Comparison of ENCODE assay signal across 19 cellular contexts in genomic region chr4:168888715-168889215, GRCh38.
"Had no signal": no experiment of that assay in that cellular context is flagged by ENCODE, and none has a peak within 500 bp of the region (broad histone marks: within the 10 kb centered on the region; RNA-seq: fewer than 3 reads in every experiment).

No MANE protein-coding gene starts in this region.

- H3K9me3 Mint-ChIP-seq: activated B cell treated with CpG ODN at 0.5 μM for 24 hours; activated CD8-positive, alpha-beta T cell treated with anti-CD3 and anti-CD28 coated beads for 36 hours; activated naive CD4-positive, alpha-beta T cell treated with anti-CD3 and anti-CD28 coated beads, Interleukin-2, amount 50 U/mL, for 72 hours; brain; effector memory CD8-positive, alpha-beta T cell; immature natural killer cell; nephron; stimulated activated memory B cell treated with anti-CD40 and anti-IgM and Interleukin-4, amounts not matched to agents 10 μg/mL and 1 μg/mL and 100 μg/mL, for 72 hours; T-helper 2 cell treated with Interferon-gamma antibody and Interleukin-4, amounts not matched to agents 5 μg/mL and 100 μg/mL, for 36 hours had no signal

- H3K36me3 Mint-ChIP-seq: activated naive CD4-positive, alpha-beta T cell treated with anti-CD3 and anti-CD28 coated beads, Interleukin-2, amount 50 U/mL, for 72 hours had no signal

- H3K27me3 Mint-ChIP-seq: activated B cell treated with CpG ODN at 0.5 μM for 24 hours; activated CD8-positive, alpha-beta T cell treated with anti-CD3 and anti-CD28 coated beads for 36 hours; brain; effector memory CD8-positive, alpha-beta T cell; stimulated activated memory B cell treated with anti-CD40 and anti-IgM and Interleukin-4, amounts not matched to agents 10 μg/mL and 1 μg/mL and 100 μg/mL, for 72 hours had no signal

- H3K27ac ChIP-seq: vagina had no signal

- H3K27ac Mint-ChIP-seq: activated B cell treated with CpG ODN at 0.5 μM for 24 hours; activated CD8-positive, alpha-beta T cell treated with anti-CD3 and anti-CD28 coated beads for 36 hours; activated naive CD4-positive, alpha-beta T cell treated with anti-CD3 and anti-CD28 coated beads, Interleukin-2, amount 50 U/mL, for 72 hours; effector memory CD8-positive, alpha-beta T cell; stimulated activated memory B cell treated with anti-CD40 and anti-IgM and Interleukin-4, amounts not matched to agents 10 μg/mL and 1 μg/mL and 100 μg/mL, for 72 hours; T-helper 2 cell treated with Interferon-gamma antibody and Interleukin-4, amounts not matched to agents 5 μg/mL and 100 μg/mL, for 36 hours had no signal

- H3K4me3 ChIP-seq: heart left ventricle, mucosa of descending colon, tibial artery, vagina had no signal

- ATAC-seq: activated CD8-positive, alpha-beta T cell treated with anti-CD3 and anti-CD28 coated beads for 36 hours; effector memory CD8-positive, alpha-beta T cell; mucosa of descending colon; stimulated activated memory B cell treated with anti-CD40 and anti-IgM and Interleukin-4, amounts not matched to agents 10 μg/mL and 1 μg/mL and 100 μg/mL, for 72 hours had no signal

- H3K27me3 ChIP-seq: heart left ventricle, tibial artery, vagina had no signal

- H3K9me3 ChIP-seq: heart left ventricle, mucosa of descending colon, tibial artery, vagina had no signal

- DNase-seq: activated B cell treated with CpG ODN at 0.5 μM for 24 hours; activated CD4-positive, alpha-beta T cell treated with anti-CD3 and anti-CD28 coated beads for 48 hours; activated CD8-positive, alpha-beta memory T cell treated with anti-CD3 and anti-CD28 coated beads, Interleukin-2, amount 50 U/mL, for 4 hours; activated CD8-positive, alpha-beta T cell treated with anti-CD3 and anti-CD28 coated beads for 36 hours; activated gamma-delta T cell; activated T-cell treated with anti-CD3 and anti-CD28 coated beads, Interleukin-2, amount 50 U/mL, for 48 hours; effector memory CD8-positive, alpha-beta T cell; foreskin melanocyte; heart left ventricle; immature natural killer cell; mucosa of descending colon; stimulated activated CD4-positive, alpha-beta T cell treated with anti-CD3 and anti-CD28 coated beads, Interleukin-2, amount 100 ng/mL, for 48 hours; tibial artery had no signal

- H3K4me1 Mint-ChIP-seq: activated B cell treated with CpG ODN at 0.5 μM for 24 hours; stimulated activated memory B cell treated with anti-CD40 and anti-IgM and Interleukin-4, amounts not matched to agents 10 μg/mL and 1 μg/mL and 100 μg/mL, for 72 hours had no signal

- H3K4me3 Mint-ChIP-seq: activated B cell treated with CpG ODN at 0.5 μM for 24 hours; activated CD8-positive, alpha-beta T cell treated with anti-CD3 and anti-CD28 coated beads for 36 hours; brain; effector memory CD8-positive, alpha-beta T cell; immature natural killer cell; nephron; stimulated activated memory B cell treated with anti-CD40 and anti-IgM and Interleukin-4, amounts not matched to agents 10 μg/mL and 1 μg/mL and 100 μg/mL, for 72 hours; T-helper 2 cell treated with Interferon-gamma antibody and Interleukin-4, amounts not matched to agents 5 μg/mL and 100 μg/mL, for 36 hours had no signal
